ENCODE assay signal across 8 cellular contexts in the genomic region with DNA sequence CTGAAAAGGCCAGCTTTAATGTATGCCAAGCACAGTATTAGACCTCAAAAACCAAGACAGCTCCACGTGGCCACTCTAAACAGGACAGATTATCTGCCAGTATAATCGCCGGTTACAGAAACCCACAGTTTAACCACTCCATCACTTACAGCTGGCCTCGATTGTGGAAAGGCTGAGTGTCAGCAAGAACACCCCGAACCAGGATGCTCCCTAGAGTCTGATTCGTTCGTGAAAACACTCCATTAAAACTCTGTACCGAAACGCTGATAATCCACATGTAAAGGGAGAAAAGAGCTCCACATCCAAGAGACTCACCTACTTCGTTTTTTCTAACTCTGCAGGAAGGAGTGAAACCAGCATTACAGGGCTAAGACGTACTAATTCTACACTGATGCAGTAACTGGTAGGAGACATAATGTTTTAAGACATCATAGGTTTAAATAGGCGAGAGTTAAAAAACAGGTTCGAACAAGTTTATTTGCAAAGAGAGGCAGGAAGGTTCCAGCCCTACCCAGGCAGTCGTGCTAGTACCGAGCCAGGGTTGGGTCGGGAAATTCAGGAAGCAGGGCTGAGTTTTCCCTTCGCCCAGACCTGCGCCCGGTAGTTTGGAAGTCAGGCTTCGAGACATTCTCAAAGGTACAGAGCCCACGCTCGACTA. TPM values are rescaled to one million over a fixed set of nuclear protein-coding genes. Genes with fewer than 3 reads are reported as not detected.
DNase-seq lines count a peak whose midpoint lies in the region; ATAC-seq and TF ChIP-seq lines count a peak whose summit lies in the region.

No MANE protein-coding gene starts in this region.

- no peaks in the 10 kb centered on the region for H3K9me3 ChIP-seq in right atrium auricular region

- H3K36me3 ChIP-seq in right atrium auricular region, result no peaks in the 10 kb centered on the region

- peak overlapping the region; percentile 75 to 83 for H3K4me3 ChIP-seq in right atrium auricular region

- DNase-seq in DMS79 treated with DMSO at 0.1 percent for 48 hours (lab: John Stamatoyannopoulos, UW) (peak; percentile 46), DMS79 (lab: John Stamatoyannopoulos, UW) (no peak), LHCN-M2 (ENCODE audit: low read depth) (peak; percentile 45), amniotic epithelial cell (ENCODE audit: low read depth) (peak; percentile 44), right atrium auricular region (ENCODE audit: low spot score) (no peak), renal cortical epithelial cell (ENCODE audit: low read depth) (peak; percentile 32)

- ATAC-seq in HG03280 (IDR thresholded peaks at IDR 0.05; ENCODE audit: unreplicated experiment), result no peak
- no peak for ATAC-seq in HG03025 (IDR thresholded peaks at IDR 0.05; ENCODE audit: low FRiP score, unreplicated experiment)

- peaks cover 0 to 32% of the 10 kb centered on the region in 2 donors for H3K4me1 ChIP-seq in right atrium auricular region

- no peak for TF ChIP-seq CTCF in right atrium auricular region (IDR thresholded peaks at IDR 0.05)

- peak overlapping the region; percentile 94 to 96 for H3K27ac ChIP-seq in right atrium auricular region

- H3K27me3 ChIP-seq in right atrium auricular region, result no peaks in the 10 kb centered on the region

RNA-seq across cellular contexts. Expression of a gene that starts 1.0 kb away (rescaled TPM):
- total RNA-seq in LHCN-M2 (2014; rRNA removed) (6.7 and 15.6 TPM in 2 replicates), right atrium auricular region (10 to 100 TPM in 1 of 2 donors, 1 to 10 TPM in 1; 9.2 to 11.0 TPM), renal cortical epithelial cell (8.7 and 23.7 TPM in 2 replicates)
- 4.7 TPM for polyA plus RNA-seq in LHCN-M2 (2012)

Comparison
In these comparisons a context has a peak if more than half of its experiments do, and no peak if none do; other contexts are left out.
1. DNase-seq: peak in DMS79 treated with DMSO at 0.1 percent for 48 hours (single experiment), LHCN-M2 (single experiment), amniotic epithelial cell (single experiment) and renal cortical epithelial cell (single experiment); none in DMS79 (single experiment) and right atrium auricular region (single experiment).